ENCODE assay signal across 12 cellular contexts in genomic region chr7:19677201-19677600, GRCh38. TPM values are rescaled to one million over a fixed set of nuclear protein-coding genes. Genes with fewer than 3 reads are reported as not detected.
DNase-seq lines count a peak whose midpoint lies in the region; ATAC-seq and TF ChIP-seq lines count a peak whose summit lies in the region.
"Had no signal": no experiment of that assay in that cellular context is flagged by ENCODE, and none has a peak within 500 bp of the region (broad histone marks: within the 10 kb centered on the region; RNA-seq: fewer than 3 reads in every experiment).

No MANE protein-coding gene starts in this region.

- POLR2A ChIA-PET in Caco-2 (lab: Charles Lee) = no interaction called here

- intact Hi-C loops in adrenal gland (cut with DNase I) (no loop called here), Caco-2 (cut with micrococcal nuclease; ENCODE audit: unreplicated experiment) (no loop called here)

- H3K9me3 Mint-ChIP-seq in Caco-2 (ENCODE audit: unreplicated experiment) = peaks cover 3% of the 10 kb centered on the region
- H3K9me3 Mint-ChIP-seq: activated CD4-positive, alpha-beta T cell treated with anti-CD3 and anti-CD28 coated beads, Interleukin-2, amount 10 ng/mL, durations not matched to agents 7 days and 5 days; neural progenitor cell had no signal

- no peak for TF ChIP-seq POLR2A in adrenal gland (IDR thresholded peaks at IDR 0.05)

- H3K4me1 Mint-ChIP-seq in Caco-2 (ENCODE audit: low read depth, unreplicated experiment) = no peaks in the 10 kb centered on the region

- no peaks in the 10 kb centered on the region for H3K36me3 ChIP-seq in MM.1S (replicated peaks; ENCODE audit: insufficient read depth, low read length)
- no peaks in the 10 kb centered on the region for H3K36me3 ChIP-seq in adrenal gland (replicated peaks in 1 of 2)
- no peaks in the 10 kb centered on the region for H3K36me3 ChIP-seq in Caco-2 (ENCODE audit: control insufficient read depth, insufficient read depth, low read length)
- H3K36me3 ChIP-seq: neural progenitor cell had no signal

- no peak overlapping the region for H3K4me3 Mint-ChIP-seq in Caco-2 (ENCODE audit: unreplicated experiment)
- H3K4me3 Mint-ChIP-seq: activated CD4-positive, alpha-beta T cell treated with anti-CD3 and anti-CD28 coated beads, Interleukin-2, amount 10 ng/mL, durations not matched to agents 7 days and 5 days; neural progenitor cell had no signal

- no peak overlapping the region for H3K27ac Mint-ChIP-seq in Caco-2 (ENCODE audit: unreplicated experiment)
- H3K27ac Mint-ChIP-seq: activated CD4-positive, alpha-beta T cell treated with anti-CD3 and anti-CD28 coated beads, Interleukin-2, amount 10 ng/mL, durations not matched to agents 7 days and 5 days; neural progenitor cell had no signal

- H2AFZ ChIP-seq in MM.1S (ENCODE audit: low read length) = peak overlapping the region; percentile 11; the same call in 1 of the 2 replicates
- H2AFZ ChIP-seq: neural progenitor cell had no signal

- no peak overlapping the region for H3K9ac ChIP-seq in MM.1S (ENCODE audit: low read length)
- H3K9ac ChIP-seq: neural progenitor cell had no signal

- H3K4me3 ChIP-seq in MM.1S (ENCODE audit: low read length) (no peak overlapping the region), fibroblast of pulmonary artery (replicated peaks; ENCODE audit: low read depth, low read length) (no peak overlapping the region), adrenal gland (no peak overlapping the region), Caco-2 (ENCODE audit: low read depth, low read length) (no peak overlapping the region)
- H3K4me3 ChIP-seq: neural progenitor cell had no signal

- H3K4me2 ChIP-seq in MM.1S (ENCODE audit: low read depth, low read length) = peak overlapping the region; percentile 28
- H3K4me2 ChIP-seq: neural progenitor cell had no signal

- WGBS in adrenal gland, 4 donors = 44 to 66% (median 54%) methylated on average over 3 of the region's 3 CpGs

- H3K36me3 Mint-ChIP-seq in Caco-2 (ENCODE audit: insufficient read depth, unreplicated experiment) = no peaks in the 10 kb centered on the region
- H3K36me3 Mint-ChIP-seq: neural progenitor cell had no signal

- peak; percentile 96 for ATAC-seq in GM18858 (IDR thresholded peaks at IDR 0.05; ENCODE audit: unreplicated experiment)
- peak; percentile 90 for ATAC-seq in HG02840 (IDR thresholded peaks at IDR 0.05; ENCODE audit: low FRiP score, unreplicated experiment)

- H3K9me2 ChIP-seq in MM.1S (replicated peaks; ENCODE audit: insufficient read depth, low read length) = no peaks in the 10 kb centered on the region

- no peaks in the 10 kb centered on the region for H3K9me3 ChIP-seq in MM.1S (replicated peaks; ENCODE audit: insufficient read depth, low read length)
- no peaks in the 10 kb centered on the region for H3K9me3 ChIP-seq in adrenal gland (replicated peaks in 1 of 3)
- H3K9me3 ChIP-seq in Caco-2 = no peaks in the 10 kb centered on the region

- CTCF ChIA-PET in Caco-2 (lab: Charles Lee) = no interaction called here

- no peaks in the 10 kb centered on the region for H4K20me1 ChIP-seq in MM.1S (ENCODE audit: insufficient read depth, low read length)

- BruUV-seq in Caco-2 (replicated peaks; lab: Mats Ljungman, UMichigan) = no TSS peak

- H3K27ac ChIP-seq in MM.1S (ENCODE audit: low read length) (peak overlapping the region; percentile 14; the same call in 1 of the 2 replicates), adrenal gland (no peak overlapping the region)
- H3K27ac ChIP-seq: neural progenitor cell had no signal

- 0 out of 2 replicates have a peak, but pooled peaks cover 2% of the 10 kb centered on the region for H3F3A ChIP-seq in MM.1S (ENCODE audit: insufficient read depth, low read length)

- H3K4me1 ChIP-seq in MM.1S (ENCODE audit: low read length) = peaks cover 6% of the 10 kb centered on the region
- no peaks in the 10 kb centered on the region for H3K4me1 ChIP-seq in adrenal gland (replicated peaks in 1 of 2)
- H3K4me1 ChIP-seq in Caco-2 = no peaks in the 10 kb centered on the region
- H3K4me1 ChIP-seq: neural progenitor cell had no signal

- peaks cover 11% of the 10 kb centered on the region for H3K27me3 Mint-ChIP-seq in Caco-2 (ENCODE audit: insufficient read depth, unreplicated experiment)
- H3K27me3 Mint-ChIP-seq: activated CD4-positive, alpha-beta T cell treated with anti-CD3 and anti-CD28 coated beads, Interleukin-2, amount 10 ng/mL, durations not matched to agents 7 days and 5 days had no signal

- H3K27me3 ChIP-seq in MM.1S (replicated peaks; ENCODE audit: insufficient read depth, low read length) = no peaks in the 10 kb centered on the region
- no peaks in the 10 kb centered on the region for H3K27me3 ChIP-seq in adrenal gland
- H3K27me3 ChIP-seq in Caco-2 (replicated peaks; ENCODE audit: control insufficient read depth, insufficient read depth, low read length) = no peaks in the 10 kb centered on the region
- H3K27me3 ChIP-seq: neural progenitor cell had no signal

- peak; percentile 38 for DNase-seq in MM.1S
- peak; percentile 44 for DNase-seq in fibroblast of pulmonary artery (ENCODE audit: low read depth)
- no peak for DNase-seq in adrenal gland
- DNase-seq in Caco-2 = no peak
- no peak for DNase-seq in AG08396 (ENCODE audit: low spot score)
- DNase-seq in activated naive CD4-positive, alpha-beta T cell treated with anti-CD3 and anti-CD28 coated beads, Interleukin-2, amount 50 U/mL, for 16 hours = no peak
- DNase-seq: activated CD4-positive, alpha-beta T cell treated with anti-CD3 and anti-CD28 coated beads, Interleukin-2, amount 10 ng/mL, durations not matched to agents 7 days and 5 days; cerebellar nuclear complex; NCI-H510A had no signal

- H3K79me2 ChIP-seq in MM.1S (ENCODE audit: low read length) = no peaks in the 10 kb centered on the region

- no peak for TF ChIP-seq CTCF in MM.1S (IDR thresholded peaks at IDR 0.05; ENCODE audit: low read length)
- no peak for TF ChIP-seq CTCF in fibroblast of pulmonary artery (IDR thresholded peaks at IDR 0.05; ENCODE audit: low read length, missing control alignments)
- no peak for TF ChIP-seq CTCF in adrenal gland (IDR thresholded peaks at IDR 0.05)
- TF ChIP-seq CTCF in Caco-2 (IDR thresholded peaks at IDR 0.05; ENCODE audit: insufficient read depth in 1 of 2, low read depth in 1 of 2, low read length in 1 of 2, severe bottlenecking in 1 of 2, unreplicated experiment in 1 of 2) = no peak

RNA-seq across cellular contexts. Expression of gene POLR1F, which starts 31.6 kb away (rescaled TPM):
- total RNA-seq in adrenal gland (10 to 100 TPM in 6 of 8 donors, 1 to 10 TPM in 2; 6.9 to 21.3 (median 12.3) TPM), Caco-2 (2022) (15.6 and 21.6 TPM in 2 replicates)
- 10 to 100 TPM in 1 of 3 donors, 1 to 10 TPM in 2; 7.5 to 25.0 (median 8.0) TPM for polyA plus RNA-seq in adrenal gland

Comparison
In these comparisons a context has a peak if more than half of its experiments do, and no peak if none do; other contexts are left out.
1. DNase-seq: peak in MM.1S (single experiment) and fibroblast of pulmonary artery (single experiment); none in adrenal gland (0 of 7), Caco-2 (0 of 2), AG08396 (single experiment) and activated naive CD4-positive, alpha-beta T cell treated with anti-CD3 and anti-CD28 coated beads, Interleukin-2, amount 50 U/mL, for 16 hours (single experiment).